In genomic region chr14:50668852-50669194, GRCh38 we compare ENCODE assay signal across 11 cellular contexts. TPM values are rescaled to one million over a fixed set of nuclear protein-coding genes. Genes with fewer than 3 reads are reported as not detected.
DNase-seq lines count a peak whose midpoint lies in the region; ATAC-seq and TF ChIP-seq lines count a peak whose summit lies in the region.
"Had no signal": no experiment of that assay in that cellular context is flagged by ENCODE, and none has a peak within 500 bp of the region (broad histone marks: within the 10 kb centered on the region; RNA-seq: fewer than 3 reads in every experiment).

No MANE protein-coding gene starts in this region.

- CTCF ChIA-PET in CD8-positive, alpha-beta T cell (lab: Charles Lee), result no interaction called here
- CTCF ChIA-PET in Panc1 (lab: Charles Lee), result interaction anchor here (0.6 kb wide), 1 partner anchor 192 kb away, joined by 3 read pairs; no protein-coding TSS in a partner anchor

- no peaks in the 10 kb centered on the region for H3K27me3 Mint-ChIP-seq in CD8-positive, alpha-beta T cell (ENCODE audit: low read depth)
- H3K27me3 Mint-ChIP-seq: stimulated activated naive CD8-positive, alpha-beta T cell treated with anti-CD3 and anti-CD28 coated beads, Interleukin-15, Interleukin-2, amounts not matched to agents 100 ng/mL and 50 ng/mL, for 24 hours had no signal

- peaks cover 16% of the 10 kb centered on the region for H3K4me1 ChIP-seq in CD8-positive, alpha-beta T cell (ENCODE audit: insufficient read depth, low read length)
- H3K4me1 ChIP-seq in Panc1 (ENCODE audit: control insufficient read depth, insufficient read depth, low read length) (peaks cover 13% of the 10 kb centered on the region; the same call in 1 of the 2 replicates), rectal smooth muscle tissue (ENCODE audit: control insufficient read depth, insufficient read depth, low read length) (no peaks in the 10 kb centered on the region)

- peak overlapping the region; percentile 60 for H3K4me3 ChIP-seq in CD8-positive, alpha-beta T cell (ENCODE audit: low read depth, low read length)
- H3K4me3 ChIP-seq in Panc1 (ENCODE audit: low read depth in 2 of 2, low read length in 2 of 2) (peak overlapping the region; percentile 75 to 88), fibroblast of villous mesenchyme (ENCODE audit: low read depth, low read length) (peak overlapping the region; percentile 91), rectal smooth muscle tissue (ENCODE audit: low read length) (peak overlapping the region; percentile 76)

- BruUV-seq in Panc1 (replicated peaks; lab: Mats Ljungman, UMichigan), result TSS peak; percentile 90

- no peak overlapping the region for H3K27ac ChIP-seq in CD8-positive, alpha-beta T cell (ENCODE audit: low read depth, low read length)
- peak overlapping the region; percentile 92 for H3K27ac ChIP-seq in Panc1 (ENCODE audit: low read length)
- peak overlapping the region; percentile 91 for H3K27ac ChIP-seq in rectal smooth muscle tissue (ENCODE audit: low read depth, low read length)

- no peak overlapping the region for H3K4me3 Mint-ChIP-seq in CD8-positive, alpha-beta T cell
- H3K4me3 Mint-ChIP-seq: activated naive CD8-positive, alpha-beta T cell treated with anti-CD3 and anti-CD28 coated beads, Interleukin-2, amount 10 ng/mL, durations not matched to agents 7 days and 5 days; mesothelial cell of epicardium; stimulated activated naive CD8-positive, alpha-beta T cell treated with anti-CD3 and anti-CD28 coated beads, Interleukin-15, Interleukin-2, amounts not matched to agents 100 ng/mL and 50 ng/mL, for 24 hours had no signal

- H3K9me3 ChIP-seq in CD8-positive, alpha-beta T cell (ENCODE audit: low read length), result no peaks in the 10 kb centered on the region
- no peaks in the 10 kb centered on the region for H3K9me3 ChIP-seq in Panc1 (ENCODE audit: control insufficient read depth, insufficient read depth, low read depth, low read length)

- DNase-seq in CD8-positive, alpha-beta T cell, result no peak
- DNase-seq in Panc1 (ENCODE audit: low read depth, low spot score) (no peak), fibroblast of villous mesenchyme (ENCODE audit: low read depth) (no peak), GM13976 (ENCODE audit: low spot score) (no peak)

- ATAC-seq in CD8-positive, alpha-beta T cell, result no peak
- ATAC-seq in Panc1 (no peak), GM18873 (IDR thresholded peaks at IDR 0.05; ENCODE audit: low FRiP score, unreplicated experiment) (no peak), HG03354 (IDR thresholded peaks at IDR 0.05; ENCODE audit: poor library complexity, severe bottlenecking, unreplicated experiment) (no peak), HG03439 (IDR thresholded peaks at IDR 0.05; ENCODE audit: unreplicated experiment) (no peak)

- intact Hi-C loops in CD8-positive, alpha-beta T cell (cut with DNase I, micrococcal nuclease), result loop anchor here in 1 of 2 experiments (5.0 to 10.0 kb wide), 2 partner anchors 53 to 354 kb away; partner anchors contain the start of genes DMAC2L and L2HGDH
- intact Hi-C loops in Panc1 (cut with micrococcal nuclease; ENCODE audit: unreplicated experiment), result no loop called here

- peaks cover 7% of the 10 kb centered on the region for H3K36me3 Mint-ChIP-seq in CD8-positive, alpha-beta T cell

- no peak overlapping the region for H3K27ac Mint-ChIP-seq in CD8-positive, alpha-beta T cell
- H3K27ac Mint-ChIP-seq: activated naive CD8-positive, alpha-beta T cell treated with anti-CD3 and anti-CD28 coated beads, Interleukin-2, amount 10 ng/mL, durations not matched to agents 7 days and 5 days; mesothelial cell of epicardium; stimulated activated naive CD8-positive, alpha-beta T cell treated with anti-CD3 and anti-CD28 coated beads, Interleukin-15, Interleukin-2, amounts not matched to agents 100 ng/mL and 50 ng/mL, for 24 hours had no signal

- H3K9me3 Mint-ChIP-seq in CD8-positive, alpha-beta T cell, result no peaks in the 10 kb centered on the region
- H3K9me3 Mint-ChIP-seq: activated naive CD8-positive, alpha-beta T cell treated with anti-CD3 and anti-CD28 coated beads, Interleukin-2, amount 10 ng/mL, durations not matched to agents 7 days and 5 days; mesothelial cell of epicardium; stimulated activated naive CD8-positive, alpha-beta T cell treated with anti-CD3 and anti-CD28 coated beads, Interleukin-15, Interleukin-2, amounts not matched to agents 100 ng/mL and 50 ng/mL, for 24 hours had no signal

- H3K36me3 ChIP-seq in CD8-positive, alpha-beta T cell (ENCODE audit: insufficient read depth, low read length), result no peaks in the 10 kb centered on the region
- H3K36me3 ChIP-seq in Panc1 (ENCODE audit: control insufficient read depth, insufficient read depth, low read length), result peaks cover 5% of the 10 kb centered on the region
- no peaks in the 10 kb centered on the region for H3K36me3 ChIP-seq in rectal smooth muscle tissue (ENCODE audit: control insufficient read depth, insufficient read depth, low read length)

- no peak overlapping the region for H3K9ac ChIP-seq in rectal smooth muscle tissue (ENCODE audit: low read length)

- H3K27me3 ChIP-seq in CD8-positive, alpha-beta T cell (ENCODE audit: insufficient read depth, low read length), result no peaks in the 10 kb centered on the region
- H3K27me3 ChIP-seq in Panc1 (ENCODE audit: control insufficient read depth, insufficient read depth, low read length), result no peaks in the 10 kb centered on the region
- no peaks in the 10 kb centered on the region for H3K27me3 ChIP-seq in rectal smooth muscle tissue (ENCODE audit: control insufficient read depth, insufficient read depth, low read length)

- peaks cover 17% of the 10 kb centered on the region for H3K4me1 Mint-ChIP-seq in CD8-positive, alpha-beta T cell (ENCODE audit: low read depth)

- POLR2A ChIA-PET in CD8-positive, alpha-beta T cell (lab: Charles Lee), result interaction anchor here (1.0 kb wide), 1 partner anchor 116 kb away, joined by 3 read pairs; no protein-coding TSS in a partner anchor
- POLR2A ChIA-PET in Panc1 (lab: Charles Lee), result interaction anchor here (0.5 to 0.6 kb wide), 3 partner anchors 18 to 94 kb away, joined by 3 read pairs; no protein-coding TSS in a partner anchor

- in situ Hi-C loops in Panc1 (cut with HindIII; ENCODE audit: low pct_unique_long_range_greater_than_20kb, low sequenced_read_pairs) (no loop called here), GM13976 (cut with MboI; ENCODE audit: low sequenced_read_pairs, unreplicated experiment) (no loop called here)

- no peak for TF ChIP-seq CTCF in CD8-positive, alpha-beta T cell (IDR thresholded peaks at IDR 0.05)
- TF ChIP-seq CTCF in Panc1 (IDR thresholded peaks at IDR 0.05), result no peak
- no peak for TF ChIP-seq CTCF in fibroblast of villous mesenchyme (IDR thresholded peaks at IDR 0.05; ENCODE audit: insufficient read depth, low read depth, low read length)
- no peak for TF ChIP-seq CTCF in GM13976 (IDR thresholded peaks at IDR 0.05; ENCODE audit: borderline replicate concordance, control extremely low read depth, extremely low read depth, insufficient read depth, missing control alignments)

RNA-seq across cellular contexts. Expression of gene SAV1, which starts 0.7 kb away (rescaled TPM):
- 10 to 100 TPM; 13.1 to 13.4 TPM for total RNA-seq in CD8-positive, alpha-beta T cell
- total RNA-seq in Panc1 (2021; ENCODE audit: unreplicated experiment) (13.2 TPM), fibroblast of villous mesenchyme (33.8 and 53.5 TPM in 2 replicates)
- 11.6 TPM for polyA plus RNA-seq in Panc1 (2012; ENCODE audit: insufficient read length)
